In the genomic region with DNA sequence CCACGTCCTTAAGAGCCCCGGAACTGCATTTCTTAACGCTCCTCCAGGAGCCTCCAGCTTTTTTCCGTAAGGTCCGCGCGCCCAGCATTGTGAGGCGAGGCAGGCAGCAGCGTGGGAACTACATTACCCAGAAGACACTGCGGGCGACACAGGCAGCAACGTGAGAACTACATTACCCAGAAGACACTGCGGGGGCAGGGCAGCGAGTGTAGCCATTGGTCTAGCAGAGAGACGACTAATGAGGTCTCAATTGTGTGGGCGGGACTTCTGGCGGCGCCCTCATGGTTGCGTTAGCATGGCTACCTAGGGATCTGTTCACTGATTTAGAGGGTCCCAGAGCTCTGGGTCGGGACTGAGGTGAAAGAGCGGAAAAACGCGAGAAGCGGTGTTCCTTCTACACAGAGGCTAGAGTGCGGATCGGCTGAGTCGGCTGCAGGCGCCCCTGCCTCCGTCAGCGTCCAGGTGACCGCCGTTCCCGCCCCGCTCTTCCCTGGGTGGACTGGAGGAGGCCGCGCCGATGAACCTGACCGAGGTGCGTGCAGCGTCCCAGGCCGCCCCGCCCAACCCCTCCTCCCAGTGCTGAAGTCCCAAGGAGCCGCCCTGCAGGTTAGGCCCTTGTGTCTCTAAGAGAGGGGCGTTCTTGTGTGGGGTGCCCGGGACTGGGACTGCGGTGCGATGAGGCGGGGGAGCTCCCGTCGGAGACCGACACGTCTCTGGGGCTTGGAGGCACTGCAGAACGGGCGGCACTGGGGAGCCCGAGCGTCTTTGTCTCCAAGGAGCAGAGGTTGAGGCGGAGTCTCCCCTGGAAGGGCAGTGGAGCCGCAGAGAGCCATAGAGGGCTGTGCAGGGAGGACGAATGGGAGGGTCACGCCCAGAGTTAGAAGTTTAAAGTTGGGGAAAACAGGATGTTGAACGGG, we compare ENCODE assay signal across 8 cellular contexts. TPM values are rescaled to one million over a fixed set of nuclear protein-coding genes. Genes with fewer than 3 reads are reported as not detected.
DNase-seq lines count a peak whose midpoint lies in the region; ATAC-seq and TF ChIP-seq lines count a peak whose summit lies in the region.

A gene (plus strand): TSS at position 264 of the 917 bp plus-strand sequence. CDS start 254 bp downstream, at position 518.

- no peak for TF ChIP-seq EP300 in suprapubic skin (IDR thresholded peaks at IDR 0.05)

- H3K27me3 ChIP-seq in suprapubic skin: no peaks in the 10 kb centered on the region

- POLR2A ChIA-PET in GM10248 (lab: Yijun Ruan, JAX): no interaction called here

- ATAC-seq in HG02623 (IDR thresholded peaks at IDR 0.05; ENCODE audit: unreplicated experiment): peak; percentile 95
- ATAC-seq in SK-N-SH treated with all-trans-retinoic acid at 6 μM for 48 hours: peak; percentile 99

- H3K4me1 ChIP-seq in suprapubic skin: peaks cover 17% of the 10 kb centered on the region

- peaks cover 12% of the 10 kb centered on the region for H3K36me3 ChIP-seq in suprapubic skin

- no peaks in the 10 kb centered on the region for H3K9me3 ChIP-seq in suprapubic skin

- TF ChIP-seq POLR2A in suprapubic skin (IDR thresholded peaks at IDR 0.05): no peak

- CTCF ChIA-PET in GM10248 (lab: Yijun Ruan, JAX): interaction anchor here (1.0 to 2.0 kb wide), 2 partner anchors 10 to 12 kb away, joined by 3 to 5 read pairs; no protein-coding TSS in a partner anchor

- 0% methylated on average over 55 of the region's 61 CpGs for WGBS in suprapubic skin

- H3K27ac ChIP-seq in suprapubic skin: peak within 1 kb of the TSS; percentile 64

- peak within 1 kb of the TSS; percentile 66 for H3K4me3 ChIP-seq in suprapubic skin

- no peak for TF ChIP-seq CTCF in GM10248 (IDR thresholded peaks at IDR 0.05; ENCODE audit: control extremely low read depth, extremely low read depth, low read depth, missing control alignments)
- no peak for TF ChIP-seq CTCF in suprapubic skin (IDR thresholded peaks at IDR 0.05)

- DNase-seq in GM10248 (ENCODE audit: extremely low spot score): peak; percentile 97
- peak; percentile 96 for DNase-seq in NCI-H1092 treated with DMSO at 0.1 percent for 48 hours (lab: John Stamatoyannopoulos, UW)
- DNase-seq in activated naive CD4-positive, alpha-beta T cell treated with anti-CD3 and anti-CD28 coated beads, Interleukin-2, amount 50 U/mL, for 16 hours: peak; percentile 97
- peak; percentile 89 for DNase-seq in glomerular endothelial cell (ENCODE audit: extremely low read depth, low read depth, low spot score)
- DNase-seq in nucleus accumbens (lab: John Stamatoyannopoulos, UW): peak; percentile 80 to 99 (median 95)
- DNase-seq in suprapubic skin (ENCODE audit: low spot score in 2 of 2): peak; percentile 98 to 99

TF ChIP-seq in SK-N-SH treated with all-trans-retinoic acid at 6 μM for 48 hours, 23 proteins besides CTCF, POLR2A, EP300 and RAD21 (continues in another document):
- TF ChIP-seq ZNF8 (CRISPR knock-in tag; IDR thresholded peaks at IDR 0.05): no peak
- TF ChIP-seq TCF4 (CRISPR knock-in tag; IDR thresholded peaks at IDR 0.05; ENCODE audit: borderline replicate concordance): no peak
- no peak for TF ChIP-seq BACH2 (CRISPR knock-in tag; IDR thresholded peaks at IDR 0.05; ENCODE audit: borderline replicate concordance)
- TF ChIP-seq, protein P1, sequence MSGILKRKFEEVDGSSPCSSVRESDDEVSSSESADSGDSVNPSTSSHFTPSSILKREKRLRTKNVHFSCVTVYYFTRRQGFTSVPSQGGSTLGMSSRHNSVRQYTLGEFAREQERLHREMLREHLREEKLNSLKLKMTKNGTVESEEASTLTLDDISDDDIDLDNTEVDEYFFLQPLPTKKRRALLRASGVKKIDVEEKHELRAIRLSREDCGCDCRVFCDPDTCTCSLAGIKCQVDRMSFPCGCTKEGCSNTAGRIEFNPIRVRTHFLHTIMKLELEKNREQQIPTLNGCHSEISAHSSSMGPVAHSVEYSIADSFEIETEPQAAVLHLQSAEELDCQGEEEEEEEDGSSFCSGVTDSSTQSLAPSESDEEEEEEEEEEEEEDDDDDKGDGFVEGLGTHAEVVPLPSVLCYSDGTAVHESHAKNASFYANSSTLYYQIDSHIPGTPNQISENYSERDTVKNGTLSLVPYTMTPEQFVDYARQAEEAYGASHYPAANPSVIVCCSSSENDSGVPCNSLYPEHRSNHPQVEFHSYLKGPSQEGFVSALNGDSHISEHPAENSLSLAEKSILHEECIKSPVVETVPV (CRISPR knock-in tag; IDR thresholded peaks at IDR 0.05): no peak
- TF ChIP-seq ZC3H10 (CRISPR knock-in tag; IDR thresholded peaks at IDR 0.05): no peak
- TF ChIP-seq RARB (CRISPR knock-in tag; IDR thresholded peaks at IDR 0.05): no peak
- TF ChIP-seq ZFP3 (CRISPR knock-in tag; IDR thresholded peaks at IDR 0.05): 0 out of 2 replicates have a peak, but pooled peaks have one; percentile 21
- TF ChIP-seq ARNTL (CRISPR knock-in tag; IDR thresholded peaks at IDR 0.05; ENCODE audit: borderline replicate concordance, low read depth): no peak
- TF ChIP-seq CSDC2 (CRISPR knock-in tag; IDR thresholded peaks at IDR 0.05): no peak
- TF ChIP-seq ESRRG (CRISPR knock-in tag; IDR thresholded peaks at IDR 0.05): no peak
- TF ChIP-seq PPARA (CRISPR knock-in tag; IDR thresholded peaks at IDR 0.05; ENCODE audit: borderline replicate concordance): no peak
- TF ChIP-seq, protein P2, sequence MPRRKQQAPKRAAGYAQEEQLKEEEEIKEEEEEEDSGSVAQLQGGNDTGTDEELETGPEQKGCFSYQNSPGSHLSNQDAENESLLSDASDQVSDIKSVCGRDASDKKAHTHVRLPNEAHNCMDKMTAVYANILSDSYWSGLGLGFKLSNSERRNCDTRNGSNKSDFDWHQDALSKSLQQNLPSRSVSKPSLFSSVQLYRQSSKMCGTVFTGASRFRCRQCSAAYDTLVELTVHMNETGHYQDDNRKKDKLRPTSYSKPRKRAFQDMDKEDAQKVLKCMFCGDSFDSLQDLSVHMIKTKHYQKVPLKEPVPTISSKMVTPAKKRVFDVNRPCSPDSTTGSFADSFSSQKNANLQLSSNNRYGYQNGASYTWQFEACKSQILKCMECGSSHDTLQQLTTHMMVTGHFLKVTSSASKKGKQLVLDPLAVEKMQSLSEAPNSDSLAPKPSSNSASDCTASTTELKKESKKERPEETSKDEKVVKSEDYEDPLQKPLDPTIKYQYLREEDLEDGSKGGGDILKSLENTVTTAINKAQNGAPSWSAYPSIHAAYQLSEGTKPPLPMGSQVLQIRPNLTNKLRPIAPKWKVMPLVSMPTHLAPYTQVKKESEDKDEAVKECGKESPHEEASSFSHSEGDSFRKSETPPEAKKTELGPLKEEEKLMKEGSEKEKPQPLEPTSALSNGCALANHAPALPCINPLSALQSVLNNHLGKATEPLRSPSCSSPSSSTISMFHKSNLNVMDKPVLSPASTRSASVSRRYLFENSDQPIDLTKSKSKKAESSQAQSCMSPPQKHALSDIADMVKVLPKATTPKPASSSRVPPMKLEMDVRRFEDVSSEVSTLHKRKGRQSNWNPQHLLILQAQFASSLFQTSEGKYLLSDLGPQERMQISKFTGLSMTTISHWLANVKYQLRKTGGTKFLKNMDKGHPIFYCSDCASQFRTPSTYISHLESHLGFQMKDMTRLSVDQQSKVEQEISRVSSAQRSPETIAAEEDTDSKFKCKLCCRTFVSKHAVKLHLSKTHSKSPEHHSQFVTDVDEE (CRISPR knock-in tag; IDR thresholded peaks at IDR 0.05): peak; percentile 77
- TF ChIP-seq, protein P3, sequence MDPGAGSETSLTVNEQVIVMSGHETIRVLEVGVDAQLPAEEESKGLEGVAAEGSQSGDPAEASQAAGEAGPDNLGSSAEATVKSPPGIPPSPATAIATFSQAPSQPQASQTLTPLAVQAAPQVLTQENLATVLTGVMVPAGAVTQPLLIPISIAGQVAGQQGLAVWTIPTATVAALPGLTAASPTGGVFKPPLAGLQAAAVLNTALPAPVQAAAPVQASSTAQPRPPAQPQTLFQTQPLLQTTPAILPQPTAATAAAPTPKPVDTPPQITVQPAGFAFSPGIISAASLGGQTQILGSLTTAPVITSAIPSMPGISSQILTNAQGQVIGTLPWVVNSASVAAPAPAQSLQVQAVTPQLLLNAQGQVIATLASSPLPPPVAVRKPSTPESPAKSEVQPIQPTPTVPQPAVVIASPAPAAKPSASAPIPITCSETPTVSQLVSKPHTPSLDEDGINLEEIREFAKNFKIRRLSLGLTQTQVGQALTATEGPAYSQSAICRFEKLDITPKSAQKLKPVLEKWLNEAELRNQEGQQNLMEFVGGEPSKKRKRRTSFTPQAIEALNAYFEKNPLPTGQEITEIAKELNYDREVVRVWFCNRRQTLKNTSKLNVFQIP (CRISPR knock-in tag; IDR thresholded peaks at IDR 0.05; ENCODE audit: borderline replicate concordance, low read depth): no peak
- TF ChIP-seq ZNF70 (CRISPR knock-in tag; IDR thresholded peaks at IDR 0.05): no peak
- TF ChIP-seq TOX (CRISPR knock-in tag; IDR thresholded peaks at IDR 0.05; ENCODE audit: borderline replicate concordance): no peak
- no peak for TF ChIP-seq GLIS3 (CRISPR knock-in tag; IDR thresholded peaks at IDR 0.05)
- TF ChIP-seq, protein P4, sequence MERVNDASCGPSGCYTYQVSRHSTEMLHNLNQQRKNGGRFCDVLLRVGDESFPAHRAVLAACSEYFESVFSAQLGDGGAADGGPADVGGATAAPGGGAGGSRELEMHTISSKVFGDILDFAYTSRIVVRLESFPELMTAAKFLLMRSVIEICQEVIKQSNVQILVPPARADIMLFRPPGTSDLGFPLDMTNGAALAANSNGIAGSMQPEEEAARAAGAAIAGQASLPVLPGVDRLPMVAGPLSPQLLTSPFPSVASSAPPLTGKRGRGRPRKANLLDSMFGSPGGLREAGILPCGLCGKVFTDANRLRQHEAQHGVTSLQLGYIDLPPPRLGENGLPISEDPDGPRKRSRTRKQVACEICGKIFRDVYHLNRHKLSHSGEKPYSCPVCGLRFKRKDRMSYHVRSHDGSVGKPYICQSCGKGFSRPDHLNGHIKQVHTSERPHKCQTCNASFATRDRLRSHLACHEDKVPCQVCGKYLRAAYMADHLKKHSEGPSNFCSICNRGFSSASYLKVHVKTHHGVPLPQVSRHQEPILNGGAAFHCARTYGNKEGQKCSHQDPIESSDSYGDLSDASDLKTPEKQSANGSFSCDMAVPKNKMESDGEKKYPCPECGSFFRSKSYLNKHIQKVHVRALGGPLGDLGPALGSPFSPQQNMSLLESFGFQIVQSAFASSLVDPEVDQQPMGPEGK (CRISPR knock-in tag; IDR thresholded peaks at IDR 0.05; ENCODE audit: borderline replicate concordance): no peak
- TF ChIP-seq ISL1 (CRISPR knock-in tag; IDR thresholded peaks at IDR 0.05): no peak
- TF ChIP-seq ZNF565 (CRISPR knock-in tag; conservative IDR thresholded peaks at IDR 0.05; ENCODE audit: low read depth): no peak

RNA-seq across cellular contexts. Expression of the gene that starts here (rescaled TPM):
- total RNA-seq in glomerular endothelial cell (7.5 and 8.0 TPM in 2 replicates), suprapubic skin (10 to 100 TPM in 3 of 4 donors, 1 to 10 TPM in 1; 8.3 to 15.5 (median 13.5) TPM)

Comparison
In these comparisons a context has a peak if more than half of its experiments do, and no peak if none do; other contexts are left out.
1. Peak in every context shown above with its lines: DNase-seq, ATAC-seq, H3K4me3 ChIP-seq and H3K27ac ChIP-seq.